Comparison of ENCODE assay signal across 1 cellular context in genomic region chr13:73934771-73935170, GRCh38.
TF ChIP-seq lines count a peak whose summit lies in the region.

No MANE protein-coding gene starts in this region.

TF ChIP-seq in IMR-90, 13 proteins besides CTCF, POLR2A, EP300 and RAD21 (continued from another document):
- TF ChIP-seq MXI1 (IDR thresholded peaks at IDR 0.05; ENCODE audit: borderline replicate concordance, low read depth, low read length): no peak
- TF ChIP-seq, protein P1, sequence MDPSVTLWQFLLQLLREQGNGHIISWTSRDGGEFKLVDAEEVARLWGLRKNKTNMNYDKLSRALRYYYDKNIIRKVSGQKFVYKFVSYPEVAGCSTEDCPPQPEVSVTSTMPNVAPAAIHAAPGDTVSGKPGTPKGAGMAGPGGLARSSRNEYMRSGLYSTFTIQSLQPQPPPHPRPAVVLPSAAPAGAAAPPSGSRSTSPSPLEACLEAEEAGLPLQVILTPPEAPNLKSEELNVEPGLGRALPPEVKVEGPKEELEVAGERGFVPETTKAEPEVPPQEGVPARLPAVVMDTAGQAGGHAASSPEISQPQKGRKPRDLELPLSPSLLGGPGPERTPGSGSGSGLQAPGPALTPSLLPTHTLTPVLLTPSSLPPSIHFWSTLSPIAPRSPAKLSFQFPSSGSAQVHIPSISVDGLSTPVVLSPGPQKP (IDR thresholded peaks at IDR 0.05; ENCODE audit: borderline replicate concordance, low read depth, low read length): no peak
- TF ChIP-seq MAZ (IDR thresholded peaks at IDR 0.05; ENCODE audit: borderline replicate concordance, low read depth, low read length): no peak
- no peak for TF ChIP-seq RCOR1 (IDR thresholded peaks at IDR 0.05; ENCODE audit: insufficient replicate concordance, low read length)
- no peak for TF ChIP-seq RFX5 (IDR thresholded peaks at IDR 0.05; ENCODE audit: low read depth, low read length)
- TF ChIP-seq BHLHE40 (IDR thresholded peaks at IDR 0.05; ENCODE audit: low read depth, low read length): no peak
